Comparison of ENCODE assay signal across 1 cellular context in the genomic region with DNA sequence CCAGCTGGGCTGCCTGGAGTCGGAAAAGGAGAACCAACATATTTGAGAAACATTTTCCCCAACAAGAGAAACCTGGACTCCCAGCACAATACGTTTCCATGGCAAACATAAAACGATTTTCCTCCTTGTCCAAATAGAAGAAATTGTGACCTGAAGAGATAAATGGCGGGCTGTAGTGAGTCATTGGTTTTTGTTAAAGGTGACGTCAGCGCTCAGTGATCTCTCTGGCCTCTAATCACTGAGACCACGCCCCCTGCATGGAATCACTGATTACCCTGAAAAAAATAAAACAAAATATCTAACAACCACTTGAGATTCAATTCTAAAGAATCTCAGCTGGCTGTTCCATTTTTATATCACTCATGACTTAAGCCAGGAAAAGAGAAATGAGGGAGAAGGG.
TF ChIP-seq lines count a peak whose summit lies in the region.

No MANE protein-coding gene starts in this region.

TF ChIP-seq in HepG2, 621 proteins besides CTCF, POLR2A, EP300 and RAD21:
- peak; percentile 79 for TF ChIP-seq ATF7 (IDR thresholded peaks at IDR 0.05)
- TF ChIP-seq ATF7 (CRISPR knock-in tag; IDR thresholded peaks at IDR 0.05) = no peak
- TF ChIP-seq CREB1 (IDR thresholded peaks at IDR 0.05) = peak; percentile 82
- no peak for TF ChIP-seq CREB1 (CRISPR knock-in tag; IDR thresholded peaks at IDR 0.05)
- no peak for TF ChIP-seq RXRB (CRISPR knock-in tag; IDR thresholded peaks at IDR 0.05; ENCODE audit: borderline replicate concordance)
TF ChIP-seq in HepG2: peak in this region for 2.
